ENCODE assay signal across 21 cellular contexts in the genomic region with DNA sequence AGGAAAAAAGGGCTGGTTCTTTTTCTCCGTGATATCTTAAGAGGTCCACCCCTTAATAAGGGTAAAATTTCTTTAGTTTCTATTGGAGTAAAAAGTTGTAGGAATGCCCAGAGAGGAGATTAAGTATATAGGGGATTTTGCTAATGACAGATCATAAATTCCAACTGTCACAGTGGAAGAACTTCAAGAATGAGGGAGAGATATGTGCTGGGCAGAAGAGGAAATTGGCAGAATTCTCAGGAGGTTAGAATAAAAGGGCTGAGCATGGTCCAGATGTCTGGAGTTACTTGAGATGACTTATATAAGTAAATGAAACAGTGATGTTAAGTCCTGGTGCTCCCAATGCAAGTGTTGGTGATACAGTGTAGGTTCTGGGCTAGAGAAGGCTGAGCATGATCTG.
DNase-seq lines count a peak whose midpoint lies in the region; ATAC-seq, FAIRE-seq and TF ChIP-seq lines count a peak whose summit lies in the region.
"Had no signal": no experiment of that assay in that cellular context is flagged by ENCODE, and none has a peak within 500 bp of the region (broad histone marks: within the 10 kb centered on the region; RNA-seq: fewer than 3 reads in every experiment).

No MANE protein-coding gene starts in this region.

- H3K27me3 Mint-ChIP-seq in CD14-positive monocyte (ENCODE audit: low read depth in 3 of 3), result no peaks in the 10 kb centered on the region
- H3K27me3 Mint-ChIP-seq: CD4-positive, CD25-positive, alpha-beta regulatory T cell had no signal

- no peak for ATAC-seq in GM19463 (IDR thresholded peaks at IDR 0.05; ENCODE audit: unreplicated experiment)
- ATAC-seq in GM19023 (IDR thresholded peaks at IDR 0.05; ENCODE audit: unreplicated experiment), result no peak
- ATAC-seq: CD8-positive, alpha-beta T cell; GM23338; HCT116 had no signal

- TF ChIP-seq CTCF in choroid plexus epithelial cell (conservative IDR thresholded peaks at IDR 0.05; ENCODE audit: low read depth, low read length) (no peak), retinal pigment epithelial cell (conservative IDR thresholded peaks at IDR 0.05; ENCODE audit: low read depth, low read length) (no peak), CD14-positive monocyte (IDR thresholded peaks at IDR 0.05) (no peak)

- peaks cover 0 to 19% (median 11%) of the 10 kb centered on the region in 7 donors for H3K9me3 Mint-ChIP-seq in CD14-positive monocyte
- H3K9me3 Mint-ChIP-seq: GM23338 had no signal

- intact Hi-C loops in CD14-positive monocyte (cut with micrococcal nuclease), result no loop called here

- H3K4me3 ChIP-seq in choroid plexus epithelial cell (ENCODE audit: low read depth, low read length) (no peak overlapping the region), retinal pigment epithelial cell (ENCODE audit: low read length) (no peak overlapping the region)
- H3K4me3 ChIP-seq: GM23338 had no signal

- H3K4me3 Mint-ChIP-seq in CD14-positive monocyte, result no peak overlapping the region
- H3K4me3 Mint-ChIP-seq: CD4-positive, CD25-positive, alpha-beta regulatory T cell; CD8-positive, alpha-beta T cell; GM23338; H9 had no signal

- no peaks in the 10 kb centered on the region for H3K4me1 Mint-ChIP-seq in CD14-positive monocyte
- H3K4me1 Mint-ChIP-seq: GM23338, H9 had no signal

- no peak for FAIRE-seq in HTR-8/SVneo (lab: Jason Lieb, UNC)
- FAIRE-seq: A204.1, G401.6, GM12892, GM19239 had no signal

- no peak overlapping the region for H3K27ac Mint-ChIP-seq in CD14-positive monocyte
- H3K27ac Mint-ChIP-seq: CD4-positive, CD25-positive, alpha-beta regulatory T cell; CD8-positive, alpha-beta T cell; GM23338 had no signal

- H3K36me3 Mint-ChIP-seq in CD14-positive monocyte, result no peaks in the 10 kb centered on the region
- H3K36me3 Mint-ChIP-seq: CD4-positive, CD25-positive, alpha-beta regulatory T cell; CD8-positive, alpha-beta T cell had no signal

- peak; percentile 10 for DNase-seq in HTR-8/SVneo (ENCODE audit: insufficient read length, low spot score)
- DNase-seq in choroid plexus epithelial cell (ENCODE audit: low read depth), result peak; percentile 2
- peak; percentile 38 for DNase-seq in retinal pigment epithelial cell (ENCODE audit: low read depth)
- DNase-seq in NCI-H2107 (lab: John Stamatoyannopoulos, UW), result no peak
- no peak for DNase-seq in CD14-positive monocyte (ENCODE audit: low spot score)
- DNase-seq: ACHN; C1 segment of cervical spinal cord; Caco-2; CD4-positive, CD25-positive, alpha-beta regulatory T cell; CD8-positive, alpha-beta T cell; DMS153; DND-41; H9 had no signal

Comparison
In these comparisons a context has a peak if more than half of its experiments do, and no peak if none do; other contexts are left out.
1. DNase-seq: peak in HTR-8/SVneo (single experiment), choroid plexus epithelial cell (single experiment) and retinal pigment epithelial cell (single experiment); none in NCI-H2107 (single experiment) and CD14-positive monocyte (single experiment).